Comparison of ENCODE assay signal across 1 cellular context in genomic region chr5:176420972-176421544, GRCh38.
TF ChIP-seq lines count a peak whose summit lies in the region.

No MANE protein-coding gene starts in this region.

TF ChIP-seq in K562, 482 proteins besides CTCF, POLR2A, EP300 and RAD21 (continued from another document):
- TF ChIP-seq JUND (IDR thresholded peaks at IDR 0.05; ENCODE audit: borderline replicate concordance, low read depth, low read length) = peak; percentile 41; the same call in 1 of the 2 replicates
- TF ChIP-seq JUND (tag; IDR thresholded peaks at IDR 0.05; ENCODE audit: borderline replicate concordance, low read depth, low read length) = no peak
- no peak for TF ChIP-seq ELK3 (CRISPR knock-in tag; IDR thresholded peaks at IDR 0.05)
- TF ChIP-seq DPF2 (IDR thresholded peaks at IDR 0.05) = peak; percentile 62
- peak; percentile 66 for TF ChIP-seq TEAD4 (IDR thresholded peaks at IDR 0.05; ENCODE audit: low read length)
- TF ChIP-seq TEAD4 (CRISPR knock-in tag; IDR thresholded peaks at IDR 0.05; ENCODE audit: borderline replicate concordance) = no peak
- no peak for TF ChIP-seq ZNF436 (CRISPR knock-in tag; IDR thresholded peaks at IDR 0.05)
- TF ChIP-seq MCM5 (IDR thresholded peaks at IDR 0.05; ENCODE audit: low read depth) = no peak
- no peak for TF ChIP-seq MAZ (CRISPR knock-in tag; conservative IDR thresholded peaks at IDR 0.05 in 1 of 2, IDR thresholded peaks at IDR 0.05 in 1 of 2)
- peak; percentile 65 for TF ChIP-seq CBFA2T2 (conservative IDR thresholded peaks at IDR 0.05)
- no peak for TF ChIP-seq ZNF277 (CRISPR knock-in tag; IDR thresholded peaks at IDR 0.05; ENCODE audit: borderline replicate concordance)
- peak; percentile 39; the same call in 1 of the 2 replicates for TF ChIP-seq ZEB2 (IDR thresholded peaks at IDR 0.05)
- no peak for TF ChIP-seq SPI1 (IDR thresholded peaks at IDR 0.05; ENCODE audit: borderline replicate concordance, low read depth, low read length)
- TF ChIP-seq U2AF2 (optimal IDR thresholded peaks at IDR 0.05; ENCODE audit: low read depth, low read length) = no peak
- TF ChIP-seq MEIS2 (IDR thresholded peaks at IDR 0.05; ENCODE audit: partially characterized antibody) = peak; percentile 35
- TF ChIP-seq ZNF431 (CRISPR knock-in tag; IDR thresholded peaks at IDR 0.05) = peak; percentile 99
- TF ChIP-seq ZBTB12 (CRISPR knock-in tag; IDR thresholded peaks at IDR 0.05) = no peak
- no peak for TF ChIP-seq USF2 (CRISPR knock-in tag; IDR thresholded peaks at IDR 0.05)
- peak; percentile 76 for TF ChIP-seq FOSL1 (tag; conservative IDR thresholded peaks at IDR 0.05)
- no peak for TF ChIP-seq MYBL2 (IDR thresholded peaks at IDR 0.05; ENCODE audit: low read depth)
- no peak for TF ChIP-seq MYBL2 (CRISPR knock-in tag; IDR thresholded peaks at IDR 0.05; ENCODE audit: borderline replicate concordance)
- TF ChIP-seq FOXO4 (CRISPR knock-in tag; IDR thresholded peaks at IDR 0.05) = no peak
- no peak for TF ChIP-seq IRF1 (CRISPR knock-in tag; IDR thresholded peaks at IDR 0.05; ENCODE audit: borderline replicate concordance)
- TF ChIP-seq ZNF766 (CRISPR knock-in tag; conservative IDR thresholded peaks at IDR 0.05) = peak; percentile 66; the same call in 1 of the 2 replicates
- peak; percentile 83 for TF ChIP-seq CBFA2T3 (IDR thresholded peaks at IDR 0.05)
- TF ChIP-seq EWSR1 (IDR thresholded peaks at IDR 0.05; ENCODE audit: borderline replicate concordance, low read depth, partially characterized antibody) = no peak
- no peak for TF ChIP-seq ZBTB49 (CRISPR knock-in tag; IDR thresholded peaks at IDR 0.05; ENCODE audit: borderline replicate concordance)
TF ChIP-seq in K562: peak in this region for 24.
